In genomic region chr17:43877031-43877430, GRCh38 we compare ENCODE assay signal across 1 cellular context.
A peak's percentile ranks its signal among the peaks of the same experiment; 100 is the strongest.
TF ChIP-seq lines count a peak whose summit lies in the region.

No MANE protein-coding gene starts in this region.

TF ChIP-seq in HepG2, 621 proteins besides CTCF, POLR2A, EP300 and RAD21:
- no peak for TF ChIP-seq NFKBIZ (CRISPR knock-in tag; IDR thresholded peaks at IDR 0.05)
- TF ChIP-seq ZSCAN30 (CRISPR knock-in tag; IDR thresholded peaks at IDR 0.05): no peak
- no peak for TF ChIP-seq KDM6A (CRISPR knock-in tag; IDR thresholded peaks at IDR 0.05; ENCODE audit: low read depth)
- TF ChIP-seq ZNF138 (CRISPR knock-in tag; IDR thresholded peaks at IDR 0.05; ENCODE audit: low read depth): no peak
- TF ChIP-seq, protein P1, sequence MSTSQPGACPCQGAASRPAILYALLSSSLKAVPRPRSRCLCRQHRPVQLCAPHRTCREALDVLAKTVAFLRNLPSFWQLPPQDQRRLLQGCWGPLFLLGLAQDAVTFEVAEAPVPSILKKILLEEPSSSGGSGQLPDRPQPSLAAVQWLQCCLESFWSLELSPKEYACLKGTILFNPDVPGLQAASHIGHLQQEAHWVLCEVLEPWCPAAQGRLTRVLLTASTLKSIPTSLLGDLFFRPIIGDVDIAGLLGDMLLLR (CRISPR knock-in tag; IDR thresholded peaks at IDR 0.05): 0 out of 2 replicates have a peak, but pooled peaks have one; percentile 28
- TF ChIP-seq CC2D1A (CRISPR knock-in tag; IDR thresholded peaks at IDR 0.05): no peak
- no peak for TF ChIP-seq HHEX (CRISPR knock-in tag; IDR thresholded peaks at IDR 0.05)
- TF ChIP-seq RNF2 (conservative IDR thresholded peaks at IDR 0.05; ENCODE audit: low read depth): no peak
- no peak for TF ChIP-seq SNAPC2 (CRISPR knock-in tag; IDR thresholded peaks at IDR 0.05)
- TF ChIP-seq, protein P2, sequence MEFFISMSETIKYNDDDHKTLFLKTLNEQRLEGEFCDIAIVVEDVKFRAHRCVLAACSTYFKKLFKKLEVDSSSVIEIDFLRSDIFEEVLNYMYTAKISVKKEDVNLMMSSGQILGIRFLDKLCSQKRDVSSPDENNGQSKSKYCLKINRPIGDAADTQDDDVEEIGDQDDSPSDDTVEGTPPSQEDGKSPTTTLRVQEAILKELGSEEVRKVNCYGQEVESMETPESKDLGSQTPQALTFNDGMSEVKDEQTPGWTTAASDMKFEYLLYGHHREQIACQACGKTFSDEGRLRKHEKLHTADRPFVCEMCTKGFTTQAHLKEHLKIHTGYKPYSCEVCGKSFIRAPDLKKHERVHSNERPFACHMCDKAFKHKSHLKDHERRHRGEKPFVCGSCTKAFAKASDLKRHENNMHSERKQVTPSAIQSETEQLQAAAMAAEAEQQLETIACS (CRISPR knock-in tag; IDR thresholded peaks at IDR 0.05): no peak
- TF ChIP-seq, protein P3, sequence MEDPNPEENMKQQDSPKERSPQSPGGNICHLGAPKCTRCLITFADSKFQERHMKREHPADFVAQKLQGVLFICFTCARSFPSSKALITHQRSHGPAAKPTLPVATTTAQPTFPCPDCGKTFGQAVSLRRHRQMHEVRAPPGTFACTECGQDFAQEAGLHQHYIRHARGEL (CRISPR knock-in tag; IDR thresholded peaks at IDR 0.05): 0 out of 2 replicates have a peak, but pooled peaks have one; percentile 25
- TF ChIP-seq HNF4G (IDR thresholded peaks at IDR 0.05; ENCODE audit: borderline replicate concordance, low read depth, low read length): no peak
- TF ChIP-seq HNF4G (CRISPR knock-in tag; IDR thresholded peaks at IDR 0.05; ENCODE audit: borderline replicate concordance, low read depth): no peak
- TF ChIP-seq BCL3 (CRISPR knock-in tag; IDR thresholded peaks at IDR 0.05): no peak
- TF ChIP-seq ZNF235 (CRISPR knock-in tag; IDR thresholded peaks at IDR 0.05; ENCODE audit: borderline replicate concordance): 0 out of 2 replicates have a peak, but pooled peaks have one; percentile 62
- TF ChIP-seq ZNF687 (CRISPR knock-in tag; IDR thresholded peaks at IDR 0.05): no peak
- no peak for TF ChIP-seq ISX (CRISPR knock-in tag; conservative IDR thresholded peaks at IDR 0.05)
- TF ChIP-seq, protein P4, sequence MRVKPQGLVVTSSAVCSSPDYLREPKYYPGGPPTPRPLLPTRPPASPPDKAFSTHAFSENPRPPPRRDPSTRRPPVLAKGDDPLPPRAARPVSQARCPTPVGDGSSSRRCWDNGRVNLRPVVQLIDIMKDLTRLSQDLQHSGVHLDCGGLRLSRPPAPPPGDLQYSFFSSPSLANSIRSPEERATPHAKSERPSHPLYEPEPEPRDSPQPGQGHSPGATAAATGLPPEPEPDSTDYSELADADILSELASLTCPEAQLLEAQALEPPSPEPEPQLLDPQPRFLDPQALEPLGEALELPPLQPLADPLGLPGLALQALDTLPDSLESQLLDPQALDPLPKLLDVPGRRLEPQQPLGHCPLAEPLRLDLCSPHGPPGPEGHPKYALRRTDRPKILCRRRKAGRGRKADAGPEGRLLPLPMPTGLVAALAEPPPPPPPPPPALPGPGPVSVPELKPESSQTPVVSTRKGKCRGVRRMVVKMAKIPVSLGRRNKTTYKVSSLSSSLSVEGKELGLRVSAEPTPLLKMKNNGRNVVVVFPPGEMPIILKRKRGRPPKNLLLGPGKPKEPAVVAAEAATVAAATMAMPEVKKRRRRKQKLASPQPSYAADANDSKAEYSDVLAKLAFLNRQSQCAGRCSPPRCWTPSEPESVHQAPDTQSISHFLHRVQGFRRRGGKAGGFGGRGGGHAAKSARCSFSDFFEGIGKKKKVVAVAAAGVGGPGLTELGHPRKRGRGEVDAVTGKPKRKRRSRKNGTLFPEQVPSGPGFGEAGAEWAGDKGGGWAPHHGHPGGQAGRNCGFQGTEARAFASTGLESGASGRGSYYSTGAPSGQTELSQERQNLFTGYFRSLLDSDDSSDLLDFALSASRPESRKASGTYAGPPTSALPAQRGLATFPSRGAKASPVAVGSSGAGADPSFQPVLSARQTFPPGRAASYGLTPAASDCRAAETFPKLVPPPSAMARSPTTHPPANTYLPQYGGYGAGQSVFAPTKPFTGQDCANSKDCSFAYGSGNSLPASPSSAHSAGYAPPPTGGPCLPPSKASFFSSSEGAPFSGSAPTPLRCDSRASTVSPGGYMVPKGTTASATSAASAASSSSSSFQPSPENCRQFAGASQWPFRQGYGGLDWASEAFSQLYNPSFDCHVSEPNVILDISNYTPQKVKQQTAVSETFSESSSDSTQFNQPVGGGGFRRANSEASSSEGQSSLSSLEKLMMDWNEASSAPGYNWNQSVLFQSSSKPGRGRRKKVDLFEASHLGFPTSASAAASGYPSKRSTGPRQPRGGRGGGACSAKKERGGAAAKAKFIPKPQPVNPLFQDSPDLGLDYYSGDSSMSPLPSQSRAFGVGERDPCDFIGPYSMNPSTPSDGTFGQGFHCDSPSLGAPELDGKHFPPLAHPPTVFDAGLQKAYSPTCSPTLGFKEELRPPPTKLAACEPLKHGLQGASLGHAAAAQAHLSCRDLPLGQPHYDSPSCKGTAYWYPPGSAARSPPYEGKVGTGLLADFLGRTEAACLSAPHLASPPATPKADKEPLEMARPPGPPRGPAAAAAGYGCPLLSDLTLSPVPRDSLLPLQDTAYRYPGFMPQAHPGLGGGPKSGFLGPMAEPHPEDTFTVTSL (CRISPR knock-in tag; IDR thresholded peaks at IDR 0.05; ENCODE audit: borderline replicate concordance): no peak
- peak; percentile 31; the same call in 1 of the 2 replicates for TF ChIP-seq KDM5B (CRISPR knock-in tag; IDR thresholded peaks at IDR 0.05; ENCODE audit: borderline replicate concordance)
